20 cellular contexts compared by ENCODE assay signal in the genomic region with DNA sequence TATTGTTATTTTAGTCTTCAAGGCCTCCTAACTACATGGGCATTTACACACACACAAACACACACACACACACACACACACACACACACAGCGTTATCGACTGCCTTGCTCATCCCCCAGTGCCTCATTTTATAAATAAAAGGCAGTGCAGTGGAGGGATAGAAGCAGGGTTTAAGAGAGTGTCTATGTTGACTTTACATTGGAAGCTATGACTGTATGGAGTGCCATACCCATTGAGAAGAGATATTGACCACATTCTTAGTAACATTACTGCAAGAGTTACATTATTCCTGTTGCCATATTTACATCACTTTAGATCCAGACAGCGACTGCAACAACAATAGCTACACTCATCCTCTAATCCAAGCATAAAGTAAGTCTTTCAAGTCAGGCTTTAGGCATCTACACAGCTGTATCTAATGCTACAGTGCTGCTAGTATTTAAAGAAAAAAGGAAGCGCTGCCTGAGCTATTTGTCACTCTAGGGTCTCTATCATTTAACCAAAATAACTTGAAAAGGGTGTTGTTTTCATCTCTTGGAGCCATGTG.
A peak's percentile ranks its signal among the peaks of the same experiment; 100 is the strongest.
DNase-seq lines count a peak whose midpoint lies in the region; ATAC-seq and TF ChIP-seq lines count a peak whose summit lies in the region.
"Had no signal": no experiment of that assay in that cellular context is flagged by ENCODE, and none has a peak within 500 bp of the region (broad histone marks: within the 10 kb centered on the region; RNA-seq: fewer than 3 reads in every experiment).

No MANE protein-coding gene starts in this region.

- peaks cover 0 to 42% (median 13%) of the 10 kb centered on the region in 12 donors for H3K4me1 ChIP-seq in heart left ventricle

- no peaks in the 10 kb centered on the region for H3K9me3 ChIP-seq in heart left ventricle
- H3K9me3 ChIP-seq: mucosa of descending colon, psoas muscle, suprapubic skin had no signal

- intact Hi-C loops in heart left ventricle (cut with DNase I) (loop anchor here in 7 of 10 donors (2.0 to 10.0 kb wide), 5 partner anchors 198 to 478 kb away; partner anchors contain the start of gene SEMA6D (in 5 of the 7)), left cardiac atrium (cut with DNase I) (no loop called here)

- H3K27ac ChIP-seq in heart left ventricle: peak overlapping the region in 2 of 12 donors; percentile 33 to 48
- H3K27ac ChIP-seq: psoas muscle, RWPE1, suprapubic skin had no signal

- ATAC-seq in heart left ventricle (no peak), left cardiac atrium (no peak), GM21529 (IDR thresholded peaks at IDR 0.05; ENCODE audit: unreplicated experiment) (no peak)
- ATAC-seq in activated CD4-positive, CD25-positive, alpha-beta regulatory T cell treated with anti-CD3 and anti-CD28 coated beads, Interleukin-2, amount 50 U/mL, for 24 hours: no peak
- ATAC-seq: activated CD4-positive, alpha-beta T cell treated with anti-CD3 and anti-CD28 coated beads for 36 hours; mucosa of descending colon; stimulated activated memory B cell treated with anti-CD40 and anti-IgM and Interleukin-4, amounts not matched to agents 10 μg/mL and 1 μg/mL and 100 μg/mL, for 72 hours had no signal

- DNase-seq in heart left ventricle (peak in 3 of 5 donors; percentile 18 to 29 (median 22)), left cardiac atrium (no peak), NCI-H345 (lab: John Stamatoyannopoulos, UW) (peak; percentile 82), epidermal melanocyte (ENCODE audit: insufficient read length, low spot score) (peak; percentile 32), NCI-H526 treated with DMSO at 0.1 percent for 48 hours (lab: John Stamatoyannopoulos, UW) (no peak)
- DNase-seq: activated CD4-positive, alpha-beta T cell treated with anti-CD3 and anti-CD28 coated beads for 36 hours; activated naive CD4-positive, alpha-beta T cell treated with Interleukin-2 at 50 U/mL for 16 hours; activated T-cell treated with anti-CD3 and anti-CD28 coated beads, Interleukin-2, amount 50 U/mL, for 48 hours; CD4-positive, CD25-positive, alpha-beta regulatory T cell; left ventricle myocardium superior; mucosa of descending colon; NCI-H226; psoas muscle; SW 1271 had no signal

- no peak for TF ChIP-seq POLR2A in heart left ventricle (IDR thresholded peaks at IDR 0.05)

- TF ChIP-seq CTCF in heart left ventricle (IDR thresholded peaks at IDR 0.05): no peak

- 44 to 65% (median 56%) methylated on average over 4 of the region's 4 CpGs for WGBS in heart left ventricle, 4 donors

- H3K27me3 ChIP-seq in heart left ventricle: peaks cover 0 to 5% (median 0%) of the 10 kb centered on the region in 9 donors
- H3K27me3 ChIP-seq: cardiac muscle cell, suprapubic skin had no signal

- H3K4me3 ChIP-seq in heart left ventricle: no peak overlapping the region
- H3K4me3 ChIP-seq: cardiac muscle cell, mucosa of descending colon, psoas muscle, suprapubic skin had no signal

- no peaks in the 10 kb centered on the region for H3K36me3 ChIP-seq in heart left ventricle
- H3K36me3 ChIP-seq: cardiac muscle cell, suprapubic skin had no signal

Comparison
In these comparisons a context has a peak if more than half of its experiments do, and no peak if none do; other contexts are left out.
1. DNase-seq: peak in heart left ventricle (3 of 5), NCI-H345 (single experiment) and epidermal melanocyte (single experiment); none in left cardiac atrium (single experiment) and NCI-H526 treated with DMSO at 0.1 percent for 48 hours (single experiment).
2. intact Hi-C loops: an anchor here in heart left ventricle (2.0 to 10.0 kb wide); none called in left cardiac atrium.